11 cellular contexts compared by ENCODE assay signal in genomic region chr3:168884353-168884903, GRCh38.
DNase-seq lines count a peak whose midpoint lies in the region; ATAC-seq and TF ChIP-seq lines count a peak whose summit lies in the region.
"Had no signal": no experiment of that assay in that cellular context is flagged by ENCODE, and none has a peak within 500 bp of the region (broad histone marks: within the 10 kb centered on the region; RNA-seq: fewer than 3 reads in every experiment).

No MANE protein-coding gene starts in this region.

- H3K36me3 Mint-ChIP-seq in activated T-helper 1 cell treated with anti-CD3 and anti-CD28 coated beads, Interleukin-12 subunit alpha, Interleukin-12 subunit beta, Interleukin-2, Interleukin-4 antibody, amounts not matched to agents 30 ng/mL and 10 ng/mL and 1 ng/mL, durations not matched to agents 14 hours and 24 hours and 36 hours (ENCODE audit: low read depth) = no peaks in the 10 kb centered on the region

- no peak overlapping the region for H3K27ac Mint-ChIP-seq in activated T-helper 1 cell treated with anti-CD3 and anti-CD28 coated beads, Interleukin-12 subunit alpha, Interleukin-12 subunit beta, Interleukin-2, Interleukin-4 antibody, amounts not matched to agents 30 ng/mL and 10 ng/mL and 1 ng/mL, durations not matched to agents 14 hours and 24 hours and 36 hours

- no peaks in the 10 kb centered on the region for H3K4me1 Mint-ChIP-seq in activated T-helper 1 cell treated with anti-CD3 and anti-CD28 coated beads, Interleukin-12 subunit alpha, Interleukin-12 subunit beta, Interleukin-2, Interleukin-4 antibody, amounts not matched to agents 30 ng/mL and 10 ng/mL and 1 ng/mL, durations not matched to agents 14 hours and 24 hours and 36 hours (ENCODE audit: low read depth)

- H3K4me3 Mint-ChIP-seq in activated T-helper 1 cell treated with anti-CD3 and anti-CD28 coated beads, Interleukin-12 subunit alpha, Interleukin-12 subunit beta, Interleukin-2, Interleukin-4 antibody, amounts not matched to agents 30 ng/mL and 10 ng/mL and 1 ng/mL, durations not matched to agents 14 hours and 24 hours and 36 hours = no peak overlapping the region

- TF ChIP-seq CTCF in epithelial cell of esophagus (IDR thresholded peaks at IDR 0.05; ENCODE audit: insufficient read depth, low read depth, low read length, missing control alignments) (no peak), retinal pigment epithelial cell (conservative IDR thresholded peaks at IDR 0.05; ENCODE audit: low read depth, low read length) (no peak)

- ATAC-seq in HG02678 (IDR thresholded peaks at IDR 0.05; ENCODE audit: unreplicated experiment) = no peak
- ATAC-seq: stimulated activated naive CD8-positive, alpha-beta T cell treated with anti-CD3 and anti-CD28 coated beads, Interleukin-15, Interleukin-2, amounts not matched to agents 100 U/mL and 50 U/mL, for 24 hours had no signal

- no peaks in the 10 kb centered on the region for H3K27me3 Mint-ChIP-seq in activated T-helper 1 cell treated with anti-CD3 and anti-CD28 coated beads, Interleukin-12 subunit alpha, Interleukin-12 subunit beta, Interleukin-2, Interleukin-4 antibody, amounts not matched to agents 30 ng/mL and 10 ng/mL and 1 ng/mL, durations not matched to agents 14 hours and 24 hours and 36 hours (ENCODE audit: insufficient read depth)

- intact Hi-C loops in activated T-helper 1 cell treated with anti-CD3 and anti-CD28 coated beads, Interleukin-12 subunit alpha, Interleukin-12 subunit beta, Interleukin-2, Interleukin-4 antibody, amounts not matched to agents 30 ng/mL and 10 ng/mL and 1 ng/mL, durations not matched to agents 14 hours and 24 hours and 36 hours (cut with micrococcal nuclease) = no loop called here

- peak; percentile 39 for DNase-seq in GM03348 (ENCODE audit: low spot score)
- DNase-seq in NCI-H226 = peak; percentile 56
- peak; percentile 93 for DNase-seq in epithelial cell of esophagus (ENCODE audit: low read depth)
- peak; percentile 92 for DNase-seq in retinal pigment epithelial cell (ENCODE audit: low read depth)
- DNase-seq in activated CD4-positive, alpha-beta T cell treated with anti-CD3 and anti-CD28 coated beads, Interleukin-2, amount 50 U/mL, for 4 hours = no peak
- DNase-seq in activated T-helper 1 cell treated with anti-CD3 and anti-CD28 coated beads, Interleukin-12 subunit alpha, Interleukin-12 subunit beta, Interleukin-2, Interleukin-4 antibody, amounts not matched to agents 30 ng/mL and 10 ng/mL and 1 ng/mL, durations not matched to agents 14 hours and 24 hours and 36 hours (ENCODE audit: low spot score) = no peak
- DNase-seq in NCI-H1930 (lab: John Stamatoyannopoulos, UW) = no peak
- DNase-seq: NCI-H345; occipital lobe; stimulated activated naive CD8-positive, alpha-beta T cell treated with anti-CD3 and anti-CD28 coated beads, Interleukin-15, Interleukin-2, amounts not matched to agents 100 U/mL and 50 U/mL, for 24 hours had no signal

- H3K4me3 ChIP-seq in epithelial cell of esophagus (ENCODE audit: low read length) (no peak overlapping the region), retinal pigment epithelial cell (ENCODE audit: low read length) (no peak overlapping the region)

- no peaks in the 10 kb centered on the region for H3K9me3 Mint-ChIP-seq in activated T-helper 1 cell treated with anti-CD3 and anti-CD28 coated beads, Interleukin-12 subunit alpha, Interleukin-12 subunit beta, Interleukin-2, Interleukin-4 antibody, amounts not matched to agents 30 ng/mL and 10 ng/mL and 1 ng/mL, durations not matched to agents 14 hours and 24 hours and 36 hours

Comparison
In these comparisons a context has a peak if more than half of its experiments do, and no peak if none do; other contexts are left out.
1. DNase-seq: peak in GM03348 (single experiment), NCI-H226 (single experiment), epithelial cell of esophagus (single experiment) and retinal pigment epithelial cell (single experiment); none in activated CD4-positive, alpha-beta T cell treated with anti-CD3 and anti-CD28 coated beads, Interleukin-2, amount 50 U/mL, for 4 hours (0 of 2), activated T-helper 1 cell treated with anti-CD3 and anti-CD28 coated beads, Interleukin-12 subunit alpha, Interleukin-12 subunit beta, Interleukin-2, Interleukin-4 antibody, amounts not matched to agents 30 ng/mL and 10 ng/mL and 1 ng/mL, durations not matched to agents 14 hours and 24 hours and 36 hours (single experiment) and NCI-H1930 (0 of 2).